ENCODE assay signal across 24 cellular contexts in the genomic region with DNA sequence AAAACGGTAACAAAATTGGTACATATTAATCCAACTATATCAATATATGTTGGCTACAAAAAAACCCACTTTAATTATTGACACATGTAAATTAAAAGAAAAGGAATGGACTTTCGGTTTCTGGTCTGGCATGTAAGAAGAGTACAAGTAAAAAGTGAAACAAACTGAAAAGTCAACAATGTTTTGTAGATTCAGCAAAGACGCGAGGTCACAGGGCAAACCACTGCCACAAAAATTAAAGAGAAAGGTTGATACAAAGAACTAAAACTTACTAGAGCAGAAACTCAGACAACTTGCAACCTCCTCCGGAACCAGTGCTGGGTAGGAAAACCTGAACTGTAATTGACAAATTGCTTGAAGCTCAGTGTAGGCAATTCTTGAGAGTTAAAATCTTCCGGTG.
DNase-seq lines count a peak whose midpoint lies in the region; ATAC-seq and TF ChIP-seq lines count a peak whose summit lies in the region.
"Had no signal": no experiment of that assay in that cellular context is flagged by ENCODE, and none has a peak within 500 bp of the region (broad histone marks: within the 10 kb centered on the region; RNA-seq: fewer than 3 reads in every experiment).

No MANE protein-coding gene starts in this region.

- TF ChIP-seq CTCF in MM.1S (IDR thresholded peaks at IDR 0.05; ENCODE audit: low read length) (no peak), choroid plexus epithelial cell (conservative IDR thresholded peaks at IDR 0.05; ENCODE audit: low read depth, low read length) (no peak), liver (IDR thresholded peaks at IDR 0.05; ENCODE audit: low read depth, low read length, missing input control) (no peak)

- DNase-seq in MM.1S (peak; percentile 80), choroid plexus epithelial cell (ENCODE audit: low read depth) (peak; percentile 55), smooth muscle cell of the brain vasculature (ENCODE audit: low read depth, low spot score) (peak; percentile 41), epidermal melanocyte (ENCODE audit: insufficient read length, low spot score) (no peak), NCI-H1092 (lab: John Stamatoyannopoulos, UW) (no peak)
- DNase-seq: activated CD4-positive, alpha-beta T cell treated with anti-CD3 and anti-CD28 coated beads for 1 hour; activated naive CD4-positive, alpha-beta T cell treated with anti-CD3 and anti-CD28 coated beads, Interleukin-2, amount 10 ng/mL, durations not matched to agents 7 days and 5 days; activated T-cell treated with anti-CD3 and anti-CD28 coated beads, Interleukin-2, amount 50 U/mL, for 4 hours; central memory CD4-positive, alpha-beta T cell; KBM-7; midbrain; natural killer cell; NCI-H146; NCI-H524; Peyer's patch; stimulated activated CD4-positive, alpha-beta T cell treated with anti-CD3 and anti-CD28 coated beads, Interleukin-15, amount 100 ng/mL, for 24 hours; stimulated activated naive CD8-positive, alpha-beta T cell treated with anti-CD3 and anti-CD28 coated beads, Interleukin-15, Interleukin-2, amounts not matched to agents 100 U/mL and 50 U/mL, for 24 hours; T-cell; thyroid gland had no signal

- H3K9ac ChIP-seq in MM.1S (ENCODE audit: low read length) = no peak overlapping the region
- peak overlapping the region; percentile 56 to 87 for H3K9ac ChIP-seq in liver (ENCODE audit: low read depth in 1 of 2, low read length in 2 of 2)

- TF ChIP-seq RAD21 in liver (IDR thresholded peaks at IDR 0.05) = peak; percentile 23 to 31

- no peaks in the 10 kb centered on the region for H3K9me3 ChIP-seq in MM.1S (replicated peaks; ENCODE audit: insufficient read depth, low read length)
- H3K9me3 ChIP-seq in liver (ENCODE audit: control insufficient read depth in 4 of 4, low read length in 3 of 4) = no peaks in the 10 kb centered on the region
- H3K9me3 ChIP-seq: Peyer's patch, SJSA1, thyroid gland had no signal

- no peaks in the 10 kb centered on the region for H3K9me2 ChIP-seq in MM.1S (replicated peaks; ENCODE audit: insufficient read depth, low read length)

- H3K4me3 ChIP-seq in MM.1S (ENCODE audit: low read length) = no peak overlapping the region
- no peak overlapping the region for H3K4me3 ChIP-seq in choroid plexus epithelial cell (ENCODE audit: low read depth, low read length)
- H3K4me3 ChIP-seq in liver (ENCODE audit: low read depth in 1 of 3, low read length in 3 of 3) = peak overlapping the region; percentile 38 to 52 (median 40)
- H3K4me3 ChIP-seq: Peyer's patch, SJSA1, thyroid gland had no signal

- H2AFZ ChIP-seq in MM.1S (ENCODE audit: low read length) = no peak overlapping the region

- ATAC-seq in HG03521 (IDR thresholded peaks at IDR 0.05; ENCODE audit: unreplicated experiment) = no peak
- ATAC-seq: activated T-cell treated with anti-CD3 and anti-CD28 coated beads, Interleukin-2, amount 50 U/mL, for 4 hours; natural killer cell; sciatic nerve; stimulated activated naive CD8-positive, alpha-beta T cell treated with anti-CD3 and anti-CD28 coated beads, Interleukin-15, Interleukin-2, amounts not matched to agents 100 U/mL and 50 U/mL, for 24 hours; T-cell had no signal

- H3K4me1 ChIP-seq in MM.1S (ENCODE audit: low read length) = no peaks in the 10 kb centered on the region
- H3K4me1 ChIP-seq in liver (ENCODE audit: control insufficient read depth in 4 of 4, insufficient read depth in 4 of 4, low read length in 3 of 4) = peaks cover 3 to 11% (median 7%) of the 10 kb centered on the region in 4 donors
- H3K4me1 ChIP-seq: Peyer's patch, SJSA1, thyroid gland had no signal

- no peaks in the 10 kb centered on the region for H3F3A ChIP-seq in MM.1S (ENCODE audit: insufficient read depth, low read length)

- no peaks in the 10 kb centered on the region for H4K20me1 ChIP-seq in MM.1S (ENCODE audit: insufficient read depth, low read length)

- H3K36me3 ChIP-seq in MM.1S (replicated peaks; ENCODE audit: insufficient read depth, low read length) (no peaks in the 10 kb centered on the region), liver (ENCODE audit: control insufficient read depth in 4 of 4, insufficient read depth in 3 of 4, low read depth in 1 of 4, low read length in 3 of 4) (no peaks in the 10 kb centered on the region)
- H3K36me3 ChIP-seq: Peyer's patch, SJSA1, thyroid gland had no signal

- H3K27ac ChIP-seq in MM.1S (ENCODE audit: low read length) = no peak overlapping the region
- peak overlapping the region; percentile 62 to 73 for H3K27ac ChIP-seq in liver (ENCODE audit: low read depth in 1 of 2, low read length in 2 of 2)
- H3K27ac ChIP-seq: C4-2B, Peyer's patch, SJSA1, thyroid gland had no signal

- WGBS in liver = 32% methylated on average over 6 of the region's 6 CpGs

- peak overlapping the region; percentile 39 for H3K4me2 ChIP-seq in MM.1S (ENCODE audit: low read depth, low read length)

- peaks cover 9% of the 10 kb centered on the region; the same call in 1 of the 2 replicates for H3K27me3 ChIP-seq in MM.1S (replicated peaks; ENCODE audit: insufficient read depth, low read length)
- H3K27me3 ChIP-seq in liver (ENCODE audit: control insufficient read depth in 4 of 4, insufficient read depth in 4 of 4, low read length in 3 of 4) = no peaks in the 10 kb centered on the region
- H3K27me3 ChIP-seq: Peyer's patch, SJSA1, thyroid gland had no signal

- H3K79me2 ChIP-seq in MM.1S (ENCODE audit: low read length) = no peaks in the 10 kb centered on the region

TF ChIP-seq in liver, 16 proteins besides CTCF, POLR2A, EP300 and RAD21:
- TF ChIP-seq GABPA (IDR thresholded peaks at IDR 0.05 in 1 of 2, conservative IDR thresholded peaks at IDR 0.05 in 1 of 2) = no peak
- no peak for TF ChIP-seq TAF1 (conservative IDR thresholded peaks at IDR 0.05)
- peak; percentile 76 for TF ChIP-seq NR2F2 (IDR thresholded peaks at IDR 0.05)
- TF ChIP-seq, protein P1, sequence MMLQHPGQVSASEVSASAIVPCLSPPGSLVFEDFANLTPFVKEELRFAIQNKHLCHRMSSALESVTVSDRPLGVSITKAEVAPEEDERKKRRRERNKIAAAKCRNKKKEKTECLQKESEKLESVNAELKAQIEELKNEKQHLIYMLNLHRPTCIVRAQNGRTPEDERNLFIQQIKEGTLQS (IDR thresholded peaks at IDR 0.05) = no peak
- peak; percentile 77 for TF ChIP-seq SP1 (IDR thresholded peaks at IDR 0.05)
- TF ChIP-seq YY1 (IDR thresholded peaks at IDR 0.05) = peak; percentile 22
- TF ChIP-seq, protein P2, sequence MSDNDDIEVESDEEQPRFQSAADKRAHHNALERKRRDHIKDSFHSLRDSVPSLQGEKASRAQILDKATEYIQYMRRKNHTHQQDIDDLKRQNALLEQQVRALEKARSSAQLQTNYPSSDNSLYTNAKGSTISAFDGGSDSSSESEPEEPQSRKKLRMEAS (IDR thresholded peaks at IDR 0.05) = peak; percentile 75
- peak; percentile 52 to 57 for TF ChIP-seq RXRA (IDR thresholded peaks at IDR 0.05)
- TF ChIP-seq, protein P3, sequence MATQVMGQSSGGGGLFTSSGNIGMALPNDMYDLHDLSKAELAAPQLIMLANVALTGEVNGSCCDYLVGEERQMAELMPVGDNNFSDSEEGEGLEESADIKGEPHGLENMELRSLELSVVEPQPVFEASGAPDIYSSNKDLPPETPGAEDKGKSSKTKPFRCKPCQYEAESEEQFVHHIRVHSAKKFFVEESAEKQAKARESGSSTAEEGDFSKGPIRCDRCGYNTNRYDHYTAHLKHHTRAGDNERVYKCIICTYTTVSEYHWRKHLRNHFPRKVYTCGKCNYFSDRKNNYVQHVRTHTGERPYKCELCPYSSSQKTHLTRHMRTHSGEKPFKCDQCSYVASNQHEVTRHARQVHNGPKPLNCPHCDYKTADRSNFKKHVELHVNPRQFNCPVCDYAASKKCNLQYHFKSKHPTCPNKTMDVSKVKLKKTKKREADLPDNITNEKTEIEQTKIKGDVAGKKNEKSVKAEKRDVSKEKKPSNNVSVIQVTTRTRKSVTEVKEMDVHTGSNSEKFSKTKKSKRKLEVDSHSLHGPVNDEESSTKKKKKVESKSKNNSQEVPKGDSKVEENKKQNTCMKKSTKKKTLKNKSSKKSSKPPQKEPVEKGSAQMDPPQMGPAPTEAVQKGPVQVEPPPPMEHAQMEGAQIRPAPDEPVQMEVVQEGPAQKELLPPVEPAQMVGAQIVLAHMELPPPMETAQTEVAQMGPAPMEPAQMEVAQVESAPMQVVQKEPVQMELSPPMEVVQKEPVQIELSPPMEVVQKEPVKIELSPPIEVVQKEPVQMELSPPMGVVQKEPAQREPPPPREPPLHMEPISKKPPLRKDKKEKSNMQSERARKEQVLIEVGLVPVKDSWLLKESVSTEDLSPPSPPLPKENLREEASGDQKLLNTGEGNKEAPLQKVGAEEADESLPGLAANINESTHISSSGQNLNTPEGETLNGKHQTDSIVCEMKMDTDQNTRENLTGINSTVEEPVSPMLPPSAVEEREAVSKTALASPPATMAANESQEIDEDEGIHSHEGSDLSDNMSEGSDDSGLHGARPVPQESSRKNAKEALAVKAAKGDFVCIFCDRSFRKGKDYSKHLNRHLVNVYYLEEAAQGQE (IDR thresholded peaks at IDR 0.05) = no peak
- TF ChIP-seq, protein P4, sequence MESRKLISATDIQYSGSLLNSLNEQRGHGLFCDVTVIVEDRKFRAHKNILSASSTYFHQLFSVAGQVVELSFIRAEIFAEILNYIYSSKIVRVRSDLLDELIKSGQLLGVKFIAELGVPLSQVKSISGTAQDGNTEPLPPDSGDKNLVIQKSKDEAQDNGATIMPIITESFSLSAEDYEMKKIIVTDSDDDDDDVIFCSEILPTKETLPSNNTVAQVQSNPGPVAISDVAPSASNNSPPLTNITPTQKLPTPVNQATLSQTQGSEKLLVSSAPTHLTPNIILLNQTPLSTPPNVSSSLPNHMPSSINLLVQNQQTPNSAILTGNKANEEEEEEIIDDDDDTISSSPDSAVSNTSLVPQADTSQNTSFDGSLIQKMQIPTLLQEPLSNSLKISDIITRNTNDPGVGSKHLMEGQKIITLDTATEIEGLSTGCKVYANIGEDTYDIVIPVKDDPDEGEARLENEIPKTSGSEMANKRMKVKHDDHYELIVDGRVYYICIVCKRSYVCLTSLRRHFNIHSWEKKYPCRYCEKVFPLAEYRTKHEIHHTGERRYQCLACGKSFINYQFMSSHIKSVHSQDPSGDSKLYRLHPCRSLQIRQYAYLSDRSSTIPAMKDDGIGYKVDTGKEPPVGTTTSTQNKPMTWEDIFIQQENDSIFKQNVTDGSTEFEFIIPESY (IDR thresholded peaks at IDR 0.05) = peak; percentile 56
- TF ChIP-seq JUND (IDR thresholded peaks at IDR 0.05) = peak in 1 of 2 donors; percentile 37
- TF ChIP-seq HNF4A (conservative IDR thresholded peaks at IDR 0.05) = peak; percentile 81 to 84
- peak; percentile 41 for TF ChIP-seq HNF4G (IDR thresholded peaks at IDR 0.05)
- TF ChIP-seq FOXA1 (IDR thresholded peaks at IDR 0.05) = peak; percentile 44
- peak; percentile 79 for TF ChIP-seq FOXA2 (IDR thresholded peaks at IDR 0.05)
- no peak for TF ChIP-seq EGR1 (IDR thresholded peaks at IDR 0.05; ENCODE audit: low read depth in 2 of 2)
TF ChIP-seq in liver: peak in this region for 11.

Comparison
In these comparisons a context has a peak if more than half of its experiments do, and no peak if none do; other contexts are left out.
1. DNase-seq: peak in MM.1S (single experiment), choroid plexus epithelial cell (single experiment) and smooth muscle cell of the brain vasculature (single experiment); none in epidermal melanocyte (single experiment) and NCI-H1092 (single experiment).
2. H3K4me3 ChIP-seq: peak in liver (3 of 3); none in MM.1S (single experiment) and choroid plexus epithelial cell (single experiment).